Comparison of ENCODE assay signal across 2 cellular contexts in genomic region chr13:35460061-35460460, GRCh38.
TF ChIP-seq lines count a peak whose summit lies in the region.

No MANE protein-coding gene starts in this region.

TF ChIP-seq in SK-N-SH treated with all-trans-retinoic acid at 6 μM for 48 hours, 23 proteins besides CTCF, POLR2A, EP300 and RAD21 (continued from another document):
- TF ChIP-seq POU6F1 (CRISPR knock-in tag; IDR thresholded peaks at IDR 0.05; ENCODE audit: borderline replicate concordance, low read depth) (no peak), ESRRG (CRISPR knock-in tag; IDR thresholded peaks at IDR 0.05) (no peak), ZNF8 (CRISPR knock-in tag; IDR thresholded peaks at IDR 0.05) (no peak)

TF ChIP-seq in SK-N-SH, 30 proteins besides CTCF, POLR2A, EP300 and RAD21 (continued from another document):
- TF ChIP-seq SIN3A (IDR thresholded peaks at IDR 0.05; ENCODE audit: borderline replicate concordance, low read depth, low read length) (no peak), JUND (IDR thresholded peaks at IDR 0.05) (no peak), GATA2 (CRISPR knock-in tag; IDR thresholded peaks at IDR 0.05) (no peak), IRF3 (IDR thresholded peaks at IDR 0.05; ENCODE audit: low read depth, low read length) (no peak), RXRA (IDR thresholded peaks at IDR 0.05; ENCODE audit: borderline replicate concordance, low read depth) (no peak), POLR2AphosphoS5 (IDR thresholded peaks at IDR 0.05; ENCODE audit: low read depth, low read length) (no peak), USF2 (IDR thresholded peaks at IDR 0.05; ENCODE audit: borderline replicate concordance, low read depth, low read length) (no peak), TEAD4 (IDR thresholded peaks at IDR 0.05; ENCODE audit: borderline replicate concordance, insufficient read depth) (no peak), EZH2phosphoT487 (IDR thresholded peaks at IDR 0.05; ENCODE audit: borderline replicate concordance, low read depth) (no peak), TCF12 (IDR thresholded peaks at IDR 0.05) (no peak), MEF2A (IDR thresholded peaks at IDR 0.05; ENCODE audit: borderline replicate concordance, low read depth) (no peak), USF1 (IDR thresholded peaks at IDR 0.05; ENCODE audit: borderline replicate concordance, low read depth) (no peak)
